Comparison of ENCODE assay signal across 9 cellular contexts in the genomic region with DNA sequence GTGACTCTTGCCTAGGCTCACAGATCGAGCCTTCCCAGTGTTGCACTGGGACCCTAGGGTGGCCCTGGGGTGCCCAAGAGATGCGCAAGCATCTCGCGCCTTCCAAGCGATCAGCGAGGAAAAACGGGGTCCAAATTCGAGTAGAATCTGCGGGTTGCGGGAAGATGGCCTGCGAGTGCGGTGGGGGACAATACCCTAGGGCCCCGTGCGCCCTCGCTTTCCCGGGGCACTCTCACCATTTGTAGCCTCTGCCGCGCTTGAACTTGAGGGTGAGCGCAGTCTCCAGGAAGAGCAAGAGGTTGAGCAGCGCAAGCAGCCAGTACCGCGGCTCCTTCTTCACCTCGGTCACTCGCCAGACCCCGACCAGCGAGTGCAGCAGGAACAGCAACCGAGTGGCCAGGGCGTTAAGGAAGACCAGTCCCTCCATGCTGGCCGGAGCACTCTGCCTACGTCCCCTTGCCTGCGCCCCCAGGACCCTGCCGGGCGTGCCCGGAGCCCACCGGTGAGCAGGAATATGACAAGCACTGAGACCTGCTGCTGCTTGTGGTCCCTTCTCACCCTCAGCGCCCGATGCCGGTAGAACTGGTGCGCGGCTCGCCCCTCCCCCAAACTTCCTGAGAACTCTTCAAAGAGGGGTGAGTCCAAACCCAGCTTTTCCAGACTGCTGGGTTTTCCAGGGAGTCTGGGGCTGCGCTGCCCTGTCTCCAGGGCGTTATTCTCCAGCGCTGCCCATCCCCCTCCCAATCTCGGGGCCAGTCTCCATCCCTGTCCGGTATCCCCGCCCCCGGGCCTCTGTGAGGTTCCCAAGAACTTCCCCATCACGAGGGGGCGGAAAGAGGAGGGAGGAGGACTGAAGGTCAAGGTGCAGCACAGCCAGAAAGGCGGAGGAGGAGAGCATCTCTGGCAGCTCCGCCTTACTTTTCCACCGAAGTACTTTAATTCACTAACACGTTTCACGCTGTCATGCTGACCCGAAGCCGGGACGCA. TPM values are rescaled to one million over a fixed set of nuclear protein-coding genes. Genes with fewer than 3 reads are reported as not detected.
A peak's percentile ranks its signal among the peaks of the same experiment; 100 is the strongest.
DNase-seq lines count a peak whose midpoint lies in the region; ATAC-seq, FAIRE-seq and TF ChIP-seq lines count a peak whose summit lies in the region.
"Had no signal": no experiment of that assay in that cellular context is flagged by ENCODE, and none has a peak within 500 bp of the region (broad histone marks: within the 10 kb centered on the region; RNA-seq: fewer than 3 reads in every experiment).

Gene TMEM26, minus strand, starts transcription at position 727 of the 987 bp plus-strand sequence. Its CDS starts 300 bp downstream, at position 427.

- peak within 1 kb of the TSS; percentile 19 to 63 (median 58) for H3K4me3 ChIP-seq in heart right ventricle
- H3K4me3 ChIP-seq in pancreas, result peak within 1 kb of the TSS in 3 of 4 donors; percentile 9 to 38 (median 17)
- no peak within 1 kb of the TSS for H3K4me3 ChIP-seq in BE2C (ENCODE audit: low read depth, low read length)

- H3K27me3 ChIP-seq in heart right ventricle, result peaks cover 0 to 39% (median 22%) of the 10 kb centered on the region in 7 donors
- no peaks in the 10 kb centered on the region for H3K27me3 ChIP-seq in pancreas
- peaks cover 14% of the 10 kb centered on the region; the same call in 1 of the 2 replicates for H3K27me3 ChIP-seq in BE2C

- POLR2A ChIA-PET in WTC11 (lab: Charles Lee), result no interaction called here

- no peak for TF ChIP-seq CTCF in WTC11 (IDR thresholded peaks at IDR 0.05)
- TF ChIP-seq CTCF in heart right ventricle (IDR thresholded peaks at IDR 0.05), result no peak
- TF ChIP-seq CTCF in pancreas (IDR thresholded peaks at IDR 0.05), result no peak
- TF ChIP-seq CTCF in BE2C (IDR thresholded peaks at IDR 0.05; ENCODE audit: low read depth, low read length), result no peak

- H3K4me3 Mint-ChIP-seq in WTC11, result peak within 1 kb of the TSS; percentile 89

- H3K27ac ChIP-seq in heart right ventricle, result peak within 1 kb of the TSS in 5 of 10 donors; percentile 14 to 63 (median 39)
- no peak within 1 kb of the TSS for H3K27ac ChIP-seq in pancreas

- H3K9me3 ChIP-seq in heart right ventricle (no peaks in the 10 kb centered on the region), pancreas (no peaks in the 10 kb centered on the region), BE2C (no peaks in the 10 kb centered on the region)

- WGBS in heart right ventricle, 2 donors, result 1% methylated on average over 58 of the region's 58 CpGs
- WGBS in pancreas, 2 donors, result 5 to 8% methylated on average over 58 of the region's 58 CpGs

- no peak for FAIRE-seq in pancreas (lab: Jason Lieb, UNC)

- H3K27ac Mint-ChIP-seq in WTC11, result no peak within 1 kb of the TSS

- H3K36me3 Mint-ChIP-seq in WTC11, result no peaks in the 10 kb centered on the region

- H3K4me1 ChIP-seq in heart right ventricle (peaks cover 0 to 24% (median 8%) of the 10 kb centered on the region in 9 donors), pancreas (peaks cover 0 to 9% (median 0%) of the 10 kb centered on the region in 3 donors), BE2C (no peaks in the 10 kb centered on the region)

- DNase-seq in DMS53 (lab: John Stamatoyannopoulos, UW) (peak; percentile 58), WTC11 (ENCODE audit: low spot score) (peak; percentile 75), heart right ventricle (peak; percentile 15 to 38), pancreas (peak in 3 of 6 donors; percentile 28 to 67 (median 61)), NCI-H446 (lab: John Stamatoyannopoulos, UW) (no peak), BE2C (no peak)
- DNase-seq in activated CD4-positive, alpha-beta T cell treated with anti-CD3 and anti-CD28 coated beads, Interleukin-2, amount 50 U/mL, for 48 hours, result no peak

- H3K9me3 Mint-ChIP-seq in WTC11, result no peaks in the 10 kb centered on the region

- CTCF ChIA-PET in WTC11 (lab: Charles Lee), result no interaction called here

- H3K27me3 Mint-ChIP-seq in WTC11 (ENCODE audit: low read depth), result peaks cover 39% of the 10 kb centered on the region

- H3K4me1 Mint-ChIP-seq in WTC11, result peaks cover 29% of the 10 kb centered on the region

- intact Hi-C loops in heart right ventricle (cut with DNase I) (no loop called here), pancreas (cut with DNase I) (no loop called here)

- H3K36me3 ChIP-seq in heart right ventricle (no peaks in the 10 kb centered on the region), pancreas (no peaks in the 10 kb centered on the region), BE2C (no peaks in the 10 kb centered on the region)

- ATAC-seq in WTC11 (peak; percentile 71), heart right ventricle (peak; percentile 38 to 80 (median 62)), pancreas (peak in 3 of 4 donors; percentile 42 to 58 (median 53)), GM21515 (IDR thresholded peaks at IDR 0.05; ENCODE audit: unreplicated experiment) (no peak)

TF ChIP-seq in WTC11, 78 proteins besides CTCF, POLR2A, EP300 and RAD21 (continues in another document):
- peak; percentile 82 for TF ChIP-seq PRDM15 (CRISPR knock-in tag; IDR thresholded peaks at IDR 0.05)
- 0 out of 2 replicates have a peak, but pooled peaks have one; percentile 10 for TF ChIP-seq TEAD1 (CRISPR knock-in tag; IDR thresholded peaks at IDR 0.05)
- TF ChIP-seq, protein P1, sequence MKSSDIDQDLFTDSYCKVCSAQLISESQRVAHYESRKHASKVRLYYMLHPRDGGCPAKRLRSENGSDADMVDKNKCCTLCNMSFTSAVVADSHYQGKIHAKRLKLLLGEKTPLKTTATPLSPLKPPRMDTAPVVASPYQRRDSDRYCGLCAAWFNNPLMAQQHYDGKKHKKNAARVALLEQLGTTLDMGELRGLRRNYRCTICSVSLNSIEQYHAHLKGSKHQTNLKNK (CRISPR knock-in tag; IDR thresholded peaks at IDR 0.05), result no peak
- no peak for TF ChIP-seq ZNF671 (CRISPR knock-in tag; IDR thresholded peaks at IDR 0.05)
- peak; percentile 67; the same call in 1 of the 2 replicates for TF ChIP-seq ZNF232 (CRISPR knock-in tag; IDR thresholded peaks at IDR 0.05)
- TF ChIP-seq, protein P2, sequence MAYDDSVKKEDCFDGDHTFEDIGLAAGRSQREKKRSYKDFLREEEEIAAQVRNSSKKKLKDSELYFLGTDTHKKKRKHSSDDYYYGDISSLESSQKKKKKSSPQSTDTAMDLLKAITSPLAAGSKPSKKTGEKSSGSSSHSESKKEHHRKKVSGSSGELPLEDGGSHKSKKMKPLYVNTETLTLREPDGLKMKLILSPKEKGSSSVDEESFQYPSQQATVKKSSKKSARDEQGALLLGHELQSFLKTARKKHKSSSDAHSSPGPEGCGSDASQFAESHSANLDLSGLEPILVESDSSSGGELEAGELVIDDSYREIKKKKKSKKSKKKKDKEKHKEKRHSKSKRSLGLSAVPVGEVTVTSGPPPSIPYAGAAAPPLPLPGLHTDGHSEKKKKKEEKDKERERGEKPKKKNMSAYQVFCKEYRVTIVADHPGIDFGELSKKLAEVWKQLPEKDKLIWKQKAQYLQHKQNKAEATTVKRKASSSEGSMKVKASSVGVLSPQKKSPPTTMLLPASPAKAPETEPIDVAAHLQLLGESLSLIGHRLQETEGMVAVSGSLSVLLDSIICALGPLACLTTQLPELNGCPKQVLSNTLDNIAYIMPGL (CRISPR knock-in tag; IDR thresholded peaks at IDR 0.05), result peak; percentile 36; the same call in 1 of the 2 replicates
- TF ChIP-seq, protein P3, sequence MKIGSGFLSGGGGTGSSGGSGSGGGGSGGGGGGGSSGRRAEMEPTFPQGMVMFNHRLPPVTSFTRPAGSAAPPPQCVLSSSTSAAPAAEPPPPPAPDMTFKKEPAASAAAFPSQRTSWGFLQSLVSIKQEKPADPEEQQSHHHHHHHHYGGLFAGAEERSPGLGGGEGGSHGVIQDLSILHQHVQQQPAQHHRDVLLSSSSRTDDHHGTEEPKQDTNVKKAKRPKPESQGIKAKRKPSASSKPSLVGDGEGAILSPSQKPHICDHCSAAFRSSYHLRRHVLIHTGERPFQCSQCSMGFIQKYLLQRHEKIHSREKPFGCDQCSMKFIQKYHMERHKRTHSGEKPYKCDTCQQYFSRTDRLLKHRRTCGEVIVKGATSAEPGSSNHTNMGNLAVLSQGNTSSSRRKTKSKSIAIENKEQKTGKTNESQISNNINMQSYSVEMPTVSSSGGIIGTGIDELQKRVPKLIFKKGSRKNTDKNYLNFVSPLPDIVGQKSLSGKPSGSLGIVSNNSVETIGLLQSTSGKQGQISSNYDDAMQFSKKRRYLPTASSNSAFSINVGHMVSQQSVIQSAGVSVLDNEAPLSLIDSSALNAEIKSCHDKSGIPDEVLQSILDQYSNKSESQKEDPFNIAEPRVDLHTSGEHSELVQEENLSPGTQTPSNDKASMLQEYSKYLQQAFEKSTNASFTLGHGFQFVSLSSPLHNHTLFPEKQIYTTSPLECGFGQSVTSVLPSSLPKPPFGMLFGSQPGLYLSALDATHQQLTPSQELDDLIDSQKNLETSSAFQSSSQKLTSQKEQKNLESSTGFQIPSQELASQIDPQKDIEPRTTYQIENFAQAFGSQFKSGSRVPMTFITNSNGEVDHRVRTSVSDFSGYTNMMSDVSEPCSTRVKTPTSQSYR (CRISPR knock-in tag; IDR thresholded peaks at IDR 0.05), result 0 out of 2 replicates have a peak, but pooled peaks have one; percentile 46

RNA-seq across cellular contexts. Expression of gene TMEM26, which starts in this region (rescaled TPM):
- 1.4 to 1.6 TPM (median 1.6 TPM) in 3 replicates for total RNA-seq in WTC11 (2021)
- under 1 TPM; 0.11 to 0.83 (median 0.32) TPM for total RNA-seq in heart right ventricle
- under 1 TPM; 0.06 to 0.88 TPM for polyA plus RNA-seq in heart right ventricle
- under 1 TPM in 4 of 6 donors, not detected in 2; 0.04 to 0.37 (median 0.15) TPM for total RNA-seq in pancreas
- polyA plus RNA-seq in pancreas, result under 1 TPM; 0.08 to 0.14 TPM
- polyA plus RNA-seq in BE2C (2012; ENCODE audit: insufficient read depth, insufficient read length, low read depth), result not detected
- total RNA-seq: activated CD8-positive, alpha-beta memory T cell treated with anti-CD3 and anti-CD28 coated beads for 36 hours had no signal

Comparison
In these comparisons a context has a peak if more than half of its experiments do, and no peak if none do; other contexts are left out.
1. Peak in DNase-seq, ATAC-seq and H3K4me3 ChIP-seq in heart right ventricle; RNA of the gene not detected or under 1 TPM.
2. Peak in ATAC-seq and H3K4me3 ChIP-seq in pancreas; RNA of the gene not detected or under 1 TPM.
3. DNase-seq: peak in DMS53 (single experiment) and WTC11 (single experiment); none in NCI-H446 (0 of 2), BE2C (single experiment) and activated CD4-positive, alpha-beta T cell treated with anti-CD3 and anti-CD28 coated beads, Interleukin-2, amount 50 U/mL, for 48 hours (0 of 2).